ENCODE assay signal across 15 cellular contexts in genomic region chr18:23609390-23610008, GRCh38. TPM values are rescaled to one million over a fixed set of nuclear protein-coding genes. Genes with fewer than 3 reads are reported as not detected.
"Had no signal": no experiment of that assay in that cellular context is flagged by ENCODE, and none has a peak within 500 bp of the region (broad histone marks: within the 10 kb centered on the region; RNA-seq: fewer than 3 reads in every experiment).

No MANE protein-coding gene starts in this region.

- H3K36me3 ChIP-seq: breast epithelium, left ventricle myocardium inferior, tibial artery had no signal

- H3K4me1 ChIP-seq: breast epithelium, left ventricle myocardium inferior, tibial artery had no signal

- H3K27me3 ChIP-seq: breast epithelium, tibial artery had no signal

- H3K9me3 ChIP-seq: breast epithelium, left ventricle myocardium inferior, tibial artery had no signal

- H3K27ac ChIP-seq: breast epithelium, left ventricle myocardium inferior, skin epidermis, tibial artery had no signal

- H3K4me3 ChIP-seq: breast epithelium, left ventricle myocardium inferior, skin epidermis, tibial artery had no signal

- DNase-seq: activated CD4-positive, alpha-beta memory T cell treated with anti-CD3 and anti-CD28 coated beads for 36 hours; activated CD4-positive, alpha-beta T cell treated with anti-CD3 and anti-CD28 coated beads for 1 hour; activated gamma-delta T cell treated with Interleukin-2 at 50 U/mL for 16 hours; activated naive CD8-positive, alpha-beta T cell treated with anti-CD3 and anti-CD28 coated beads for 36 hours; activated T-cell treated with anti-CD3 and anti-CD28 coated beads, Interleukin-2, amount 50 U/mL, for 4 hours; anterior cingulate cortex; endodermal cell; glutamatergic neuron; left ventricle myocardium inferior; retina; T-helper 2 cell; tibial artery had no signal

- ATAC-seq: activated T-cell treated with anti-CD3 and anti-CD28 coated beads, Interleukin-2, amount 50 U/mL, for 4 hours had no signal

RNA-seq across cellular contexts. Expression of gene ANKRD29, which starts 53.2 kb away (rescaled TPM):
- total RNA-seq: activated CD4-positive, alpha-beta memory T cell treated with anti-CD3 and anti-CD28 coated beads for 36 hours; activated naive CD8-positive, alpha-beta T cell treated with anti-CD3 and anti-CD28 coated beads for 36 hours; activated T-cell treated with anti-CD3 and anti-CD28 coated beads, Interleukin-2, amount 50 U/mL, for 4 hours; osteocyte had no signal
